In the genomic region with DNA sequence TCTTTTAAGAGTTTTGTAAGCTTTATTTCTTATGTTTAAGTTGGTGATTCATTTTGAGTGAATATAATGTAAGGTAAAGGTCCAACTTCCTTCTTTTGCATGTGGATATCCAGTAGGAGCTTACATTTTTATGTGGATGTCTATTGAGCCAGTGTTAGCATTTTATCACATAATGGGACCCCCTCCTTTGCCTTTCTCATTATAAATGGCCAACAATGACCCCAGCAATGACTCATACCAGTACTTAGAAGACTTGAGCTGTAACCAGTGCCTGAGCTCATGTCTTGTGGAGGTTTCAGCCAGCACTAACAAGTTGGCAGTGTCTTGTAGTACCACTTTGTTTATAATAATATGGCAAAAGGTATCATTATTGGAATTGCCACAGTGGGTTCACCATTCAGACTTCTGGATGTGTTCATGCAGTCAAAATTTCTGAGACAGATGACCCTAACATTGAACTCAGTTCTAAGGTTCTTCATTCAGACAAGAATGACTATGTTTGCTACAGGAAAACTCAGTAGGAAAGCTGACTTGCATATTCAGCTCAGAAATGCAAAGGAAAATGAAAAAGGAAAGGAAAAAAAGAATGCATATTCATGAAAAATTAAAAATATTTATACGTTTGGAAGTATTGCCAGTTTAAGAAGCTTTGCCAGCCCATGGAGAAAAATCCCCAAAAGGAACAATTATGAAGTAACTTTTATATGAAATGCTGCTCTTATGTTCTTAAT, we compare ENCODE assay signal across 1 cellular context.
TF ChIP-seq lines count a peak whose summit lies in the region.

No MANE protein-coding gene starts in this region.

TF ChIP-seq in HepG2, 621 proteins besides CTCF, POLR2A, EP300 and RAD21:
- peak; percentile 19 to 40; a peak in 1 of 4 replicates for TF ChIP-seq MAFK (conservative IDR thresholded peaks at IDR 0.05 in 1 of 2, IDR thresholded peaks at IDR 0.05 in 1 of 2; ENCODE audit: low read length in 2 of 2)
- TF ChIP-seq BCL3 (CRISPR knock-in tag; IDR thresholded peaks at IDR 0.05), result no peak
- TF ChIP-seq, protein P1, sequence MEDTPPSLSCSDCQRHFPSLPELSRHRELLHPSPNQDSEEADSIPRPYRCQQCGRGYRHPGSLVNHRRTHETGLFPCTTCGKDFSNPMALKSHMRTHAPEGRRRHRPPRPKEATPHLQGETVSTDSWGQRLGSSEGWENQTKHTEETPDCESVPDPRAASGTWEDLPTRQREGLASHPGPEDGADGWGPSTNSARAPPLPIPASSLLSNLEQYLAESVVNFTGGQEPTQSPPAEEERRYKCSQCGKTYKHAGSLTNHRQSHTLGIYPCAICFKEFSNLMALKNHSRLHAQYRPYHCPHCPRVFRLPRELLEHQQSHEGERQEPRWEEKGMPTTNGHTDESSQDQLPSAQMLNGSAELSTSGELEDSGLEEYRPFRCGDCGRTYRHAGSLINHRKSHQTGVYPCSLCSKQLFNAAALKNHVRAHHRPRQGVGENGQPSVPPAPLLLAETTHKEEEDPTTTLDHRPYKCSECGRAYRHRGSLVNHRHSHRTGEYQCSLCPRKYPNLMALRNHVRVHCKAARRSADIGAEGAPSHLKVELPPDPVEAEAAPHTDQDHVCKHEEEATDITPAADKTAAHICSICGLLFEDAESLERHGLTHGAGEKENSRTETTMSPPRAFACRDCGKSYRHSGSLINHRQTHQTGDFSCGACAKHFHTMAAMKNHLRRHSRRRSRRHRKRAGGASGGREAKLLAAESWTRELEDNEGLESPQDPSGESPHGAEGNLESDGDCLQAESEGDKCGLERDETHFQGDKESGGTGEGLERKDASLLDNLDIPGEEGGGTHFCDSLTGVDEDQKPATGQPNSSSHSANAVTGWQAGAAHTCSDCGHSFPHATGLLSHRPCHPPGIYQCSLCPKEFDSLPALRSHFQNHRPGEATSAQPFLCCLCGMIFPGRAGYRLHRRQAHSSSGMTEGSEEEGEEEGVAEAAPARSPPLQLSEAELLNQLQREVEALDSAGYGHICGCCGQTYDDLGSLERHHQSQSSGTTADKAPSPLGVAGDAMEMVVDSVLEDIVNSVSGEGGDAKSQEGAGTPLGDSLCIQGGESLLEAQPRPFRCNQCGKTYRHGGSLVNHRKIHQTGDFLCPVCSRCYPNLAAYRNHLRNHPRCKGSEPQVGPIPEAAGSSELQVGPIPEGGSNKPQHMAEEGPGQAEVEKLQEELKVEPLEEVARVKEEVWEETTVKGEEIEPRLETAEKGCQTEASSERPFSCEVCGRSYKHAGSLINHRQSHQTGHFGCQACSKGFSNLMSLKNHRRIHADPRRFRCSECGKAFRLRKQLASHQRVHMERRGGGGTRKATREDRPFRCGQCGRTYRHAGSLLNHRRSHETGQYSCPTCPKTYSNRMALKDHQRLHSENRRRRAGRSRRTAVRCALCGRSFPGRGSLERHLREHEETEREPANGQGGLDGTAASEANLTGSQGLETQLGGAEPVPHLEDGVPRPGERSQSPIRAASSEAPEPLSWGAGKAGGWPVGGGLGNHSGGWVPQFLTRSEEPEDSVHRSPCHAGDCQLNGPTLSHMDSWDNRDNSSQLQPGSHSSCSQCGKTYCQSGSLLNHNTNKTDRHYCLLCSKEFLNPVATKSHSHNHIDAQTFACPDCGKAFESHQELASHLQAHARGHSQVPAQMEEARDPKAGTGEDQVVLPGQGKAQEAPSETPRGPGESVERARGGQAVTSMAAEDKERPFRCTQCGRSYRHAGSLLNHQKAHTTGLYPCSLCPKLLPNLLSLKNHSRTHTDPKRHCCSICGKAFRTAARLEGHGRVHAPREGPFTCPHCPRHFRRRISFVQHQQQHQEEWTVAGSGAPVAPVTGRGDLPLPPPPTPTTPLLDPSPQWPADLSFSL (CRISPR knock-in tag; IDR thresholded peaks at IDR 0.05), result no peak
- TF ChIP-seq MAFF (IDR thresholded peaks at IDR 0.05; ENCODE audit: low read depth, low read length), result peak; percentile 29; the same call in 1 of the 2 replicates
- no peak for TF ChIP-seq STAG1 (CRISPR knock-in tag; IDR thresholded peaks at IDR 0.05)
